Comparison of ENCODE assay signal across 37 cellular contexts in genomic region chr1:177771688-177772087, GRCh38.
"Had no signal": no experiment of that assay in that cellular context is flagged by ENCODE, and none has a peak within 500 bp of the region (broad histone marks: within the 10 kb centered on the region; RNA-seq: fewer than 3 reads in every experiment).

No MANE protein-coding gene starts in this region.

- ATAC-seq: activated naive CD4-positive, alpha-beta T cell treated with anti-CD3 and anti-CD28 coated beads, Interleukin-2, amount 50 U/mL, for 72 hours; activated naive CD8-positive, alpha-beta T cell treated with anti-CD3 and anti-CD28 coated beads, Interleukin-2, amount 50 U/mL, for 24 hours; activated T-cell treated with anti-CD3 and anti-CD28 coated beads, Interleukin-2, amount 50 U/mL, for 4 hours; activated T-cell treated with anti-CD3 and anti-CD28 coated beads, Interleukin-2, amount 50 U/mL, for 72 hours; activated T-helper 17 cell treated with anti-CD3 and anti-CD28 coated beads, Interleukin-2, amount 50 U/mL, for 72 hours; body of pancreas had no signal

- H3K27me3 Mint-ChIP-seq: activated naive CD4-positive, alpha-beta T cell treated with anti-CD3 and anti-CD28 coated beads, Interleukin-2, amount 10 ng/mL, durations not matched to agents 7 days and 5 days; activated naive CD4-positive, alpha-beta T cell treated with anti-CD3 and anti-CD28 coated beads, Interleukin-2, amount 50 U/mL, for 24 hours; activated naive CD8-positive, alpha-beta T cell; activated naive CD8-positive, alpha-beta T cell treated with anti-CD3 and anti-CD28 coated beads for 36 hours; activated naive CD8-positive, alpha-beta T cell treated with anti-CD3 and anti-CD28 coated beads, Interleukin-2, amount 10 ng/mL, durations not matched to agents 7 days and 5 days; activated naive CD8-positive, alpha-beta T cell treated with anti-CD3 and anti-CD28 coated beads, Interleukin-2, amount 50 U/mL, for 24 hours; activated T-cell treated with anti-CD3 and anti-CD28 coated beads, Interleukin-2, amount 50 U/mL, for 24 hours; activated T-helper 17 cell treated with anti-CD3 and anti-CD28 coated beads, Interleukin-2, amount 50 U/mL, for 72 hours; brain; central memory CD8-positive, alpha-beta T cell had no signal

- H3K9me3 ChIP-seq: adrenal gland, body of pancreas had no signal

- H3K4me3 ChIP-seq: adrenal gland, ascending aorta, body of pancreas, breast epithelium, cardiac muscle cell had no signal

- DNase-seq: activated effector memory CD4-positive, alpha-beta T cell treated with anti-CD3 and anti-CD28 coated beads, Interleukin-2, amount 50 U/mL, for 16 hours; activated effector memory CD4-positive, alpha-beta T cell treated with Interleukin-2 at 50 U/mL for 16 hours; activated gamma-delta T cell; activated gamma-delta T cell treated with Interleukin-2 at 50 U/mL for 16 hours; activated naive CD4-positive, alpha-beta T cell; activated naive CD4-positive, alpha-beta T cell treated with anti-CD3 and anti-CD28 coated beads for 36 hours; activated naive CD4-positive, alpha-beta T cell treated with anti-CD3 and anti-CD28 coated beads, Interleukin-2, amount 10 ng/mL, durations not matched to agents 7 days and 5 days; activated naive CD4-positive, alpha-beta T cell treated with anti-CD3 and anti-CD28 coated beads, Interleukin-2, amount 50 U/mL, for 16 hours; activated naive CD4-positive, alpha-beta T cell treated with Interleukin-2 at 50 U/mL for 16 hours; activated naive CD8-positive, alpha-beta T cell treated with anti-CD3 and anti-CD28 coated beads for 36 hours; activated naive CD8-positive, alpha-beta T cell treated with anti-CD3 and anti-CD28 coated beads, Interleukin-2, amount 10 ng/mL, durations not matched to agents 7 days and 5 days; activated naive CD8-positive, alpha-beta T cell treated with anti-CD3 and anti-CD28 coated beads, Interleukin-2, amount 50 U/mL, for 24 hours; activated T-cell treated with anti-CD3 and anti-CD28 coated beads, Interleukin-2, amount 50 U/mL, for 24 hours; activated T-cell treated with anti-CD3 and anti-CD28 coated beads, Interleukin-2, amount 50 U/mL, for 4 hours; activated T-cell treated with anti-CD3 and anti-CD28 coated beads, Interleukin-2, amount 50 U/mL, for 48 hours; activated T-cell treated with anti-CD3 and anti-CD28 coated beads, Interleukin-2, amount 50 U/mL, for 72 hours; adrenal gland; amniotic stem cell; amygdala; anterior cingulate cortex; aorta; body of pancreas; brain microvascular endothelial cell; caudate nucleus; central memory CD4-positive, alpha-beta T cell; cerebellar nuclear complex had no signal

- H3K27ac ChIP-seq: adrenal gland, ascending aorta, body of pancreas, brain microvascular endothelial cell, breast epithelium, cardiac muscle cell had no signal

- H3K27ac Mint-ChIP-seq: activated naive CD4-positive, alpha-beta T cell treated with anti-CD3 and anti-CD28 coated beads for 36 hours; activated naive CD4-positive, alpha-beta T cell treated with anti-CD3 and anti-CD28 coated beads, Interleukin-2, amount 10 ng/mL, durations not matched to agents 7 days and 5 days; activated naive CD4-positive, alpha-beta T cell treated with anti-CD3 and anti-CD28 coated beads, Interleukin-2, amount 50 U/mL, for 24 hours; activated naive CD4-positive, alpha-beta T cell treated with anti-CD3 and anti-CD28 coated beads, Interleukin-2, amount 50 U/mL, for 72 hours; activated naive CD8-positive, alpha-beta T cell; activated naive CD8-positive, alpha-beta T cell treated with anti-CD3 and anti-CD28 coated beads for 36 hours; activated naive CD8-positive, alpha-beta T cell treated with anti-CD3 and anti-CD28 coated beads, Interleukin-2, amount 10 ng/mL, durations not matched to agents 7 days and 5 days; activated naive CD8-positive, alpha-beta T cell treated with anti-CD3 and anti-CD28 coated beads, Interleukin-2, amount 50 U/mL, for 24 hours; activated T-cell treated with anti-CD3 and anti-CD28 coated beads, Interleukin-2, amount 50 U/mL, for 24 hours; activated T-cell treated with anti-CD3 and anti-CD28 coated beads, Interleukin-2, amount 50 U/mL, for 72 hours; activated T-helper 1 cell treated with anti-CD3 and anti-CD28 coated beads, Interleukin-12 subunit alpha, Interleukin-12 subunit beta, Interleukin-2, Interleukin-4 antibody, amounts not matched to agents 30 ng/mL and 10 ng/mL and 1 ng/mL, durations not matched to agents 14 hours and 24 hours and 36 hours; activated T-helper 17 cell treated with anti-CD3 and anti-CD28 coated beads, Interleukin-2, amount 50 U/mL, for 72 hours; activated T-helper 2 cell treated with anti-CD3 and anti-CD28 coated beads, Interferon-gamma antibody, Interleukin-2, Interleukin-4, amounts not matched to agents 10 μg/mL and 5 μg/mL and 100 μg/mL, durations not matched to agents 14 hours and 24 hours and 36 hours; brain had no signal

- H3K4me3 Mint-ChIP-seq: activated naive CD4-positive, alpha-beta T cell treated with anti-CD3 and anti-CD28 coated beads for 36 hours; activated naive CD4-positive, alpha-beta T cell treated with anti-CD3 and anti-CD28 coated beads, Interleukin-2, amount 10 ng/mL, durations not matched to agents 7 days and 5 days; activated naive CD4-positive, alpha-beta T cell treated with anti-CD3 and anti-CD28 coated beads, Interleukin-2, amount 50 U/mL, for 24 hours; activated naive CD8-positive, alpha-beta T cell; activated naive CD8-positive, alpha-beta T cell treated with anti-CD3 and anti-CD28 coated beads for 36 hours; activated naive CD8-positive, alpha-beta T cell treated with anti-CD3 and anti-CD28 coated beads, Interleukin-2, amount 10 ng/mL, durations not matched to agents 7 days and 5 days; activated naive CD8-positive, alpha-beta T cell treated with anti-CD3 and anti-CD28 coated beads, Interleukin-2, amount 50 U/mL, for 24 hours; activated T-cell treated with anti-CD3 and anti-CD28 coated beads, Interleukin-2, amount 50 U/mL, for 24 hours; activated T-cell treated with anti-CD3 and anti-CD28 coated beads, Interleukin-2, amount 50 U/mL, for 4 hours; activated T-cell treated with anti-CD3 and anti-CD28 coated beads, Interleukin-2, amount 50 U/mL, for 72 hours; activated T-helper 1 cell treated with anti-CD3 and anti-CD28 coated beads, Interleukin-12 subunit alpha, Interleukin-12 subunit beta, Interleukin-2, Interleukin-4 antibody, amounts not matched to agents 30 ng/mL and 10 ng/mL and 1 ng/mL, durations not matched to agents 14 hours and 24 hours and 36 hours; activated T-helper 17 cell treated with anti-CD3 and anti-CD28 coated beads, Interleukin-2, amount 50 U/mL, for 72 hours; brain; central memory CD8-positive, alpha-beta T cell had no signal

- H3K36me3 ChIP-seq: adrenal gland, ascending aorta, brain microvascular endothelial cell, breast epithelium, cardiac muscle cell had no signal

- H3K36me3 Mint-ChIP-seq: activated naive CD4-positive, alpha-beta T cell treated with anti-CD3 and anti-CD28 coated beads, Interleukin-2, amount 10 ng/mL, durations not matched to agents 7 days and 5 days; activated naive CD4-positive, alpha-beta T cell treated with anti-CD3 and anti-CD28 coated beads, Interleukin-2, amount 50 U/mL, for 24 hours; activated naive CD4-positive, alpha-beta T cell treated with anti-CD3 and anti-CD28 coated beads, Interleukin-2, amount 50 U/mL, for 72 hours; activated naive CD8-positive, alpha-beta T cell; activated naive CD8-positive, alpha-beta T cell treated with anti-CD3 and anti-CD28 coated beads for 36 hours; activated naive CD8-positive, alpha-beta T cell treated with anti-CD3 and anti-CD28 coated beads, Interleukin-2, amount 10 ng/mL, durations not matched to agents 7 days and 5 days; brain had no signal

- H3K4me1 Mint-ChIP-seq: activated naive CD4-positive, alpha-beta T cell treated with anti-CD3 and anti-CD28 coated beads, Interleukin-2, amount 10 ng/mL, durations not matched to agents 7 days and 5 days; activated naive CD4-positive, alpha-beta T cell treated with anti-CD3 and anti-CD28 coated beads, Interleukin-2, amount 50 U/mL, for 24 hours; activated naive CD8-positive, alpha-beta T cell treated with anti-CD3 and anti-CD28 coated beads for 36 hours; activated naive CD8-positive, alpha-beta T cell treated with anti-CD3 and anti-CD28 coated beads, Interleukin-2, amount 10 ng/mL, durations not matched to agents 7 days and 5 days; activated naive CD8-positive, alpha-beta T cell treated with anti-CD3 and anti-CD28 coated beads, Interleukin-2, amount 50 U/mL, for 24 hours; activated T-helper 17 cell treated with anti-CD3 and anti-CD28 coated beads, Interleukin-2, amount 50 U/mL, for 72 hours; brain; central memory CD8-positive, alpha-beta T cell had no signal

- H3K27me3 ChIP-seq: adrenal gland, ascending aorta, body of pancreas, brain microvascular endothelial cell, breast epithelium, cardiac muscle cell had no signal

- H3K9me3 Mint-ChIP-seq: activated naive CD4-positive, alpha-beta T cell treated with anti-CD3 and anti-CD28 coated beads, Interleukin-2, amount 50 U/mL, for 24 hours had no signal

- H3K4me1 ChIP-seq: adrenal gland, ascending aorta, body of pancreas, breast epithelium had no signal
